In the genomic region with DNA sequence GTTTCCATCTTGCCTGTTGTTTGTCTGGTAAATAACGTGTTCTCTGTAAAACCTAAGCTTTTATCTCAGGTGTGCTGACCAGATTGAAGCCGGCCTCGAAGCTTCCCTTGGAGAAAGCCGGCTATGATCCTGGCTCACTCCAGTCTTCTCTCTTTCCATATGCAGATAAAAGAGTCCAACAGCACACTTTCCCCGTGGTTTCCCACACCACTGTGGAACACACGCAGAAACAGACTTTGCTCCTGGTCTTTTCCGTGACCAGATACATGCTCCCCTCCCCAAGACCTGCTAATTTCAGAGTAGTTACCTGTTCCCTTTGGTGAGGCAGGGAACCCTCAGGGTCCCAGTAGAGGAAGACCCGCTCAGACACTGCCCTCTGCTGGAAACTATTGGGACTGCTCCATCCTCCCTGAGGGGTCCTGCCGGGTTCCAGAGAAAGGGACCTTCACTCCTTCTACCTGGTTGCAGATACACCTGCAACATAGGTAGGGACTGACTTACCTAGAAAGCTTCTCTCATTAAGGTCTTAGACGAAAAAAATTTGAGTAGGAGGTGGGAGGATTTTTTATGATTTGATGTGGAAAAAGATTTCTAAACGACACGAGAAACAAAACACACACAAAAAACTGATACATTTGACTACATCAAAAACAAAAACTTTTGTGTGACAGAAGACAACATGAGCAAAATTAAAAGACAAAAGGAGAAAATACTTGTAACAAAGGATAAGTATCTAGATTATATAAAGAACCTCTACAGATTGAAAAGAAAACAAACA, we compare ENCODE assay signal across 8 cellular contexts.
DNase-seq lines count a peak whose midpoint lies in the region; ATAC-seq and TF ChIP-seq lines count a peak whose summit lies in the region.

No MANE protein-coding gene starts in this region.

- ATAC-seq in memory B cell (ENCODE audit: low read depth) = peak; percentile 70

- H3K9ac ChIP-seq in MM.1S (ENCODE audit: low read length) = no peak overlapping the region

- H3K4me1 ChIP-seq in MM.1S (ENCODE audit: low read length) (no peaks in the 10 kb centered on the region), vagina (peaks cover 12% of the 10 kb centered on the region)

- DNase-seq in NK-92 treated with Interleukin-12 subunit alpha and Interleukin-12 subunit beta, amount 100 ng/mL, for 24 hours (lab: John Stamatoyannopoulos, UW) = peak; percentile 34
- no peak for DNase-seq in NK-92 (lab: John Stamatoyannopoulos, UW; ENCODE audit: unreplicated experiment)
- DNase-seq in MM.1S = peak; percentile 24
- peak; percentile 52 for DNase-seq in activated CD4-positive, alpha-beta T cell treated with anti-CD3 and anti-CD28 coated beads for 1 hour
- no peak for DNase-seq in chondrocyte (ENCODE audit: low spot score)
- peak; percentile 67 to 77 for DNase-seq in memory B cell (ENCODE audit: low spot score in 2 of 2)
- peak; percentile 64 for DNase-seq in stimulated activated CD8-positive, alpha-beta memory T cell treated with anti-CD3 and anti-CD28 coated beads, Interleukin-7, amount 100 ng/mL, for 24 hours (ENCODE audit: low read depth)
- no peak for DNase-seq in vagina (ENCODE audit: extremely low spot score in 2 of 2)

- no peaks in the 10 kb centered on the region for H3K36me3 Mint-ChIP-seq in chondrocyte (ENCODE audit: low read depth)
- H3K36me3 Mint-ChIP-seq in memory B cell = no peaks in the 10 kb centered on the region

- no peaks in the 10 kb centered on the region for H3K79me2 ChIP-seq in MM.1S (ENCODE audit: low read length)

- no peaks in the 10 kb centered on the region for H4K20me1 ChIP-seq in MM.1S (ENCODE audit: insufficient read depth, low read length)

- no peak overlapping the region for H2AFZ ChIP-seq in MM.1S (ENCODE audit: low read length)

- H3K4me3 Mint-ChIP-seq in chondrocyte (ENCODE audit: unreplicated experiment) (no peak overlapping the region), memory B cell (no peak overlapping the region)

- H3K4me3 ChIP-seq in MM.1S (ENCODE audit: low read length) (no peak overlapping the region), vagina (no peak overlapping the region)

- H3K9me3 Mint-ChIP-seq in chondrocyte (ENCODE audit: low read depth) (no peaks in the 10 kb centered on the region), memory B cell (no peaks in the 10 kb centered on the region)

- H3K27me3 ChIP-seq in MM.1S (replicated peaks; ENCODE audit: insufficient read depth, low read length) (no peaks in the 10 kb centered on the region), vagina (no peaks in the 10 kb centered on the region)

- peaks cover 8% of the 10 kb centered on the region for H3K27me3 Mint-ChIP-seq in chondrocyte (ENCODE audit: low read depth)
- H3K27me3 Mint-ChIP-seq in memory B cell = peaks cover 3% of the 10 kb centered on the region

- no peak overlapping the region for H3K27ac ChIP-seq in MM.1S (ENCODE audit: low read length)
- H3K27ac ChIP-seq in vagina = no peak overlapping the region

- H3K27ac Mint-ChIP-seq in chondrocyte (ENCODE audit: unreplicated experiment) = no peak overlapping the region
- no peak overlapping the region for H3K27ac Mint-ChIP-seq in memory B cell

- H3F3A ChIP-seq in MM.1S (ENCODE audit: insufficient read depth, low read length) = no peaks in the 10 kb centered on the region

- TF ChIP-seq CTCF in MM.1S (IDR thresholded peaks at IDR 0.05; ENCODE audit: low read length) = peak; percentile 65
- TF ChIP-seq CTCF in chondrocyte (IDR thresholded peaks at IDR 0.05) = peak; percentile 75
- peak in 1 of 3 experiments; percentile 49 for TF ChIP-seq CTCF in vagina (IDR thresholded peaks at IDR 0.05)

- H3K4me2 ChIP-seq in MM.1S (ENCODE audit: low read depth, low read length) = no peak overlapping the region

- intact Hi-C loops in vagina (cut with DNase I) = no loop called here

- H3K36me3 ChIP-seq in MM.1S (replicated peaks; ENCODE audit: insufficient read depth, low read length) (no peaks in the 10 kb centered on the region), vagina (no peaks in the 10 kb centered on the region)

- H3K9me3 ChIP-seq in MM.1S (replicated peaks; ENCODE audit: insufficient read depth, low read length) = no peaks in the 10 kb centered on the region
- H3K9me3 ChIP-seq in vagina = no peaks in the 10 kb centered on the region

- TF ChIP-seq POLR2A in vagina (IDR thresholded peaks at IDR 0.05) = no peak

- no peaks in the 10 kb centered on the region for H3K4me1 Mint-ChIP-seq in chondrocyte (ENCODE audit: low read depth)
- no peaks in the 10 kb centered on the region for H3K4me1 Mint-ChIP-seq in memory B cell

- H3K9me2 ChIP-seq in MM.1S (replicated peaks; ENCODE audit: insufficient read depth, low read length) = no peaks in the 10 kb centered on the region

Comparison
In these comparisons a context has a peak if more than half of its experiments do, and no peak if none do; other contexts are left out.
1. DNase-seq: peak in NK-92 treated with Interleukin-12 subunit alpha and Interleukin-12 subunit beta, amount 100 ng/mL, for 24 hours (single experiment), MM.1S (single experiment), activated CD4-positive, alpha-beta T cell treated with anti-CD3 and anti-CD28 coated beads for 1 hour (single experiment), memory B cell (2 of 2) and stimulated activated CD8-positive, alpha-beta memory T cell treated with anti-CD3 and anti-CD28 coated beads, Interleukin-7, amount 100 ng/mL, for 24 hours (single experiment); none in NK-92 (single experiment), chondrocyte (single experiment) and vagina (0 of 2).